ENCODE assay signal across 26 cellular contexts in genomic region chr1:17886838-17887441, GRCh38.
"Had no signal": no experiment of that assay in that cellular context is flagged by ENCODE, and none has a peak within 500 bp of the region (broad histone marks: within the 10 kb centered on the region; RNA-seq: fewer than 3 reads in every experiment).

No MANE protein-coding gene starts in this region.

- H3K9me3 ChIP-seq: Peyer's patch, SJCRH30, SK-N-SH had no signal

- H3K36me3 ChIP-seq: Peyer's patch, SJCRH30 had no signal

- H3K9me3 Mint-ChIP-seq: activated naive CD4-positive, alpha-beta T cell treated with anti-CD3 and anti-CD28 coated beads for 36 hours; activated T-cell treated with anti-CD3 and anti-CD28 coated beads, Interleukin-2, amount 50 U/mL, for 4 hours had no signal

- ATAC-seq: activated CD8-positive, alpha-beta memory T cell treated with anti-CD3 and anti-CD28 coated beads, Interleukin-2, amount 10 ng/mL, durations not matched to agents 7 days and 5 days; activated CD8-positive, alpha-beta T cell treated with anti-CD3 and anti-CD28 coated beads, Interleukin-2, amount 10 ng/mL, durations not matched to agents 7 days and 5 days; activated T-cell treated with anti-CD3 and anti-CD28 coated beads, Interleukin-2, amount 50 U/mL, for 4 hours had no signal

- H3K4me1 Mint-ChIP-seq: activated CD8-positive, alpha-beta memory T cell treated with anti-CD3 and anti-CD28 coated beads, Interleukin-2, amount 10 ng/mL, durations not matched to agents 7 days and 5 days; IgD-negative memory B cell had no signal

- H3K4me3 Mint-ChIP-seq: activated CD8-positive, alpha-beta memory T cell treated with anti-CD3 and anti-CD28 coated beads, Interleukin-2, amount 10 ng/mL, durations not matched to agents 7 days and 5 days; activated CD8-positive, alpha-beta T cell treated with anti-CD3 and anti-CD28 coated beads, Interleukin-2, amount 10 ng/mL, durations not matched to agents 7 days and 5 days; activated naive CD4-positive, alpha-beta T cell treated with anti-CD3 and anti-CD28 coated beads for 36 hours; activated naive CD8-positive, alpha-beta T cell; activated T-cell treated with anti-CD3 and anti-CD28 coated beads, Interleukin-2, amount 50 U/mL, for 4 hours; brain; IgD-negative memory B cell had no signal

- H3K27ac Mint-ChIP-seq: activated CD8-positive, alpha-beta memory T cell treated with anti-CD3 and anti-CD28 coated beads, Interleukin-2, amount 10 ng/mL, durations not matched to agents 7 days and 5 days; activated CD8-positive, alpha-beta T cell treated with anti-CD3 and anti-CD28 coated beads, Interleukin-2, amount 10 ng/mL, durations not matched to agents 7 days and 5 days; activated naive CD4-positive, alpha-beta T cell treated with anti-CD3 and anti-CD28 coated beads for 36 hours; activated naive CD8-positive, alpha-beta T cell; brain; IgD-negative memory B cell had no signal

- H3K27ac ChIP-seq: Peyer's patch, RWPE1, SJCRH30, VCaP had no signal

- DNase-seq: activated CD4-positive, alpha-beta T cell treated with anti-CD3 and anti-CD28 coated beads for 48 hours; activated CD4-positive, alpha-beta T cell treated with anti-CD3 and anti-CD28 coated beads, Interleukin-2, amount 50 U/mL, for 4 hours; activated CD8-positive, alpha-beta memory T cell treated with anti-CD3 and anti-CD28 coated beads, Interleukin-2, amount 10 ng/mL, durations not matched to agents 7 days and 5 days; activated CD8-positive, alpha-beta T cell treated with anti-CD3 and anti-CD28 coated beads, Interleukin-2, amount 10 ng/mL, durations not matched to agents 7 days and 5 days; activated gamma-delta T cell; activated naive CD4-positive, alpha-beta T cell treated with anti-CD3 and anti-CD28 coated beads for 36 hours; activated T-cell treated with anti-CD3 and anti-CD28 coated beads, Interleukin-2, amount 50 U/mL, for 4 hours; amygdala; KG1; NCI-H1048; NCI-H146; NCI-H187 treated with DMSO at 0.1 percent for 48 hours; NCI-H2081 treated with DMSO at 0.1 percent for 48 hours; NCI-H524; NCI-H748 treated with DMSO at 0.1 percent for 48 hours; OCI-M1; Peyer's patch; Right ventricle myocardium superior; SJCRH30; SK-N-SH; T-helper 1 cell had no signal

- H3K27me3 Mint-ChIP-seq: activated CD8-positive, alpha-beta memory T cell treated with anti-CD3 and anti-CD28 coated beads, Interleukin-2, amount 10 ng/mL, durations not matched to agents 7 days and 5 days had no signal

- H3K4me3 ChIP-seq: Peyer's patch, SJCRH30 had no signal

- H3K27me3 ChIP-seq: Peyer's patch had no signal

- H3K9ac ChIP-seq: SK-N-SH had no signal

- H3K36me3 Mint-ChIP-seq: activated CD8-positive, alpha-beta memory T cell treated with anti-CD3 and anti-CD28 coated beads, Interleukin-2, amount 10 ng/mL, durations not matched to agents 7 days and 5 days; activated naive CD8-positive, alpha-beta T cell; brain; IgD-negative memory B cell had no signal

- H3K4me1 ChIP-seq: Peyer's patch, SJCRH30 had no signal
